ENCODE assay signal across 12 cellular contexts in the genomic region with DNA sequence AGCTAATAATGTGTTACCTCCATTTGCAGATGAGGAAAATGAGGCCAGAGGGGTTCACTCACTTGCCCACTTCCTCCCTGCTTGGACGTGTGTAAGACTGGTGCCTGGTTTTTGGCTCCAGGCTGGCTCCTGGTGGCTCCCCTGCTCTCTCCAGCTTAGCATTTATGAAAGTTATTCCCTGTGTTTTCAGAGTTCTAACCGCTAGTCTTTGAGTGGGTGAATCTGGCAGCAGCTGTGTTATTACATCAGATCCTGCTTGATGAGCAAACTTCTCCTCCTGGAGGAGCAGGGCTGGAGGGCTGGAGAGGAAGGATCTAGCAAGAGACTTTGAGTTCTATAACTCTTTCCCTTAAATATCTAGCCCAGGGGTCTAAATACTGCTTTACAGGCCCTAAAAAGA.
DNase-seq lines count a peak whose midpoint lies in the region; ATAC-seq and TF ChIP-seq lines count a peak whose summit lies in the region.
"Had no signal": no experiment of that assay in that cellular context is flagged by ENCODE, and none has a peak within 500 bp of the region (broad histone marks: within the 10 kb centered on the region; RNA-seq: fewer than 3 reads in every experiment).

No MANE protein-coding gene starts in this region.

- peaks cover 20% of the 10 kb centered on the region for H3K4me1 Mint-ChIP-seq in progenitor cell of endocrine pancreas (ENCODE audit: low read depth)
- no peaks in the 10 kb centered on the region for H3K4me1 Mint-ChIP-seq in natural killer cell

- CTCF ChIA-PET in GM10248 (lab: Yijun Ruan, JAX) = interaction anchor here (1.8 kb wide), 1 partner anchor 11 kb away, joined by 5 read pairs; no protein-coding TSS in a partner anchor

- ATAC-seq in SK-N-SH treated with all-trans-retinoic acid at 6 μM for 48 hours = peak; percentile 53
- ATAC-seq in natural killer cell = no peak
- no peak for ATAC-seq in GM19035 (IDR thresholded peaks at IDR 0.05; ENCODE audit: unreplicated experiment)

- H3K4me3 ChIP-seq in fibroblast of villous mesenchyme (ENCODE audit: low read depth, low read length) = no peak overlapping the region

- H3K4me3 Mint-ChIP-seq in progenitor cell of endocrine pancreas (ENCODE audit: low read depth) (no peak overlapping the region), natural killer cell (no peak overlapping the region)
- H3K4me3 Mint-ChIP-seq: activated B cell treated with CpG ODN at 0.5 μM for 24 hours had no signal

- intact Hi-C loops in natural killer cell (cut with micrococcal nuclease) = no loop called here

- H3K36me3 Mint-ChIP-seq in progenitor cell of endocrine pancreas (ENCODE audit: insufficient read depth) (no peaks in the 10 kb centered on the region), natural killer cell (no peaks in the 10 kb centered on the region)

- peak; percentile 43 for TF ChIP-seq CTCF in fibroblast of villous mesenchyme (IDR thresholded peaks at IDR 0.05; ENCODE audit: insufficient read depth, low read depth, low read length)
- no peak for TF ChIP-seq CTCF in progenitor cell of endocrine pancreas (IDR thresholded peaks at IDR 0.05; ENCODE audit: unreplicated experiment)
- no peak for TF ChIP-seq CTCF in natural killer cell (IDR thresholded peaks at IDR 0.05)
- no peak for TF ChIP-seq CTCF in GM10248 (IDR thresholded peaks at IDR 0.05; ENCODE audit: control extremely low read depth, extremely low read depth, low read depth, missing control alignments)

- H3K9me3 Mint-ChIP-seq in progenitor cell of endocrine pancreas (ENCODE audit: low read depth) (no peaks in the 10 kb centered on the region), natural killer cell (no peaks in the 10 kb centered on the region)
- H3K9me3 Mint-ChIP-seq: activated B cell treated with CpG ODN at 0.5 μM for 24 hours had no signal

- H3K27ac Mint-ChIP-seq in progenitor cell of endocrine pancreas = peak overlapping the region; percentile 68
- H3K27ac Mint-ChIP-seq in natural killer cell = no peak overlapping the region
- H3K27ac Mint-ChIP-seq: activated B cell treated with CpG ODN at 0.5 μM for 24 hours had no signal

- peak; percentile 80 for DNase-seq in AG20443 (ENCODE audit: low spot score)
- peak; percentile 94 for DNase-seq in fibroblast of villous mesenchyme (ENCODE audit: low read depth)
- no peak for DNase-seq in progenitor cell of endocrine pancreas (ENCODE audit: low spot score, unreplicated experiment)
- no peak for DNase-seq in mesenteric fat pad (ENCODE audit: low spot score)
- DNase-seq in natural killer cell = no peak
- DNase-seq in GM10248 (ENCODE audit: extremely low spot score) = no peak
- DNase-seq: activated B cell treated with CpG ODN at 0.5 μM for 24 hours, DND-41, mesendoderm, NCI-H526 had no signal

- POLR2A ChIA-PET in GM10248 (lab: Yijun Ruan, JAX) = no interaction called here

- H3K27me3 Mint-ChIP-seq in progenitor cell of endocrine pancreas = no peaks in the 10 kb centered on the region
- peaks cover 0 to 2% of the 10 kb centered on the region in 2 donors for H3K27me3 Mint-ChIP-seq in natural killer cell (ENCODE audit: low read depth in 2 of 2)

TF ChIP-seq in SK-N-SH treated with all-trans-retinoic acid at 6 μM for 48 hours, 23 proteins besides CTCF, POLR2A, EP300 and RAD21:
- TF ChIP-seq ZC3H10 (CRISPR knock-in tag; IDR thresholded peaks at IDR 0.05) = no peak
- no peak for TF ChIP-seq ZNF70 (CRISPR knock-in tag; IDR thresholded peaks at IDR 0.05)
- no peak for TF ChIP-seq CSDC2 (CRISPR knock-in tag; IDR thresholded peaks at IDR 0.05)
- TF ChIP-seq, protein P1, sequence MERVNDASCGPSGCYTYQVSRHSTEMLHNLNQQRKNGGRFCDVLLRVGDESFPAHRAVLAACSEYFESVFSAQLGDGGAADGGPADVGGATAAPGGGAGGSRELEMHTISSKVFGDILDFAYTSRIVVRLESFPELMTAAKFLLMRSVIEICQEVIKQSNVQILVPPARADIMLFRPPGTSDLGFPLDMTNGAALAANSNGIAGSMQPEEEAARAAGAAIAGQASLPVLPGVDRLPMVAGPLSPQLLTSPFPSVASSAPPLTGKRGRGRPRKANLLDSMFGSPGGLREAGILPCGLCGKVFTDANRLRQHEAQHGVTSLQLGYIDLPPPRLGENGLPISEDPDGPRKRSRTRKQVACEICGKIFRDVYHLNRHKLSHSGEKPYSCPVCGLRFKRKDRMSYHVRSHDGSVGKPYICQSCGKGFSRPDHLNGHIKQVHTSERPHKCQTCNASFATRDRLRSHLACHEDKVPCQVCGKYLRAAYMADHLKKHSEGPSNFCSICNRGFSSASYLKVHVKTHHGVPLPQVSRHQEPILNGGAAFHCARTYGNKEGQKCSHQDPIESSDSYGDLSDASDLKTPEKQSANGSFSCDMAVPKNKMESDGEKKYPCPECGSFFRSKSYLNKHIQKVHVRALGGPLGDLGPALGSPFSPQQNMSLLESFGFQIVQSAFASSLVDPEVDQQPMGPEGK (CRISPR knock-in tag; IDR thresholded peaks at IDR 0.05; ENCODE audit: borderline replicate concordance) = no peak
- TF ChIP-seq, protein P2, sequence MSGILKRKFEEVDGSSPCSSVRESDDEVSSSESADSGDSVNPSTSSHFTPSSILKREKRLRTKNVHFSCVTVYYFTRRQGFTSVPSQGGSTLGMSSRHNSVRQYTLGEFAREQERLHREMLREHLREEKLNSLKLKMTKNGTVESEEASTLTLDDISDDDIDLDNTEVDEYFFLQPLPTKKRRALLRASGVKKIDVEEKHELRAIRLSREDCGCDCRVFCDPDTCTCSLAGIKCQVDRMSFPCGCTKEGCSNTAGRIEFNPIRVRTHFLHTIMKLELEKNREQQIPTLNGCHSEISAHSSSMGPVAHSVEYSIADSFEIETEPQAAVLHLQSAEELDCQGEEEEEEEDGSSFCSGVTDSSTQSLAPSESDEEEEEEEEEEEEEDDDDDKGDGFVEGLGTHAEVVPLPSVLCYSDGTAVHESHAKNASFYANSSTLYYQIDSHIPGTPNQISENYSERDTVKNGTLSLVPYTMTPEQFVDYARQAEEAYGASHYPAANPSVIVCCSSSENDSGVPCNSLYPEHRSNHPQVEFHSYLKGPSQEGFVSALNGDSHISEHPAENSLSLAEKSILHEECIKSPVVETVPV (CRISPR knock-in tag; IDR thresholded peaks at IDR 0.05) = no peak
- no peak for TF ChIP-seq SNAI2 (CRISPR knock-in tag; IDR thresholded peaks at IDR 0.05)
- no peak for TF ChIP-seq BACH2 (CRISPR knock-in tag; IDR thresholded peaks at IDR 0.05; ENCODE audit: borderline replicate concordance)
- no peak for TF ChIP-seq RARB (CRISPR knock-in tag; IDR thresholded peaks at IDR 0.05)
- no peak for TF ChIP-seq ZNF8 (CRISPR knock-in tag; IDR thresholded peaks at IDR 0.05)
- no peak for TF ChIP-seq ISL1 (CRISPR knock-in tag; IDR thresholded peaks at IDR 0.05)
- no peak for TF ChIP-seq ZNF565 (CRISPR knock-in tag; conservative IDR thresholded peaks at IDR 0.05; ENCODE audit: low read depth)
- no peak for TF ChIP-seq TCF4 (CRISPR knock-in tag; IDR thresholded peaks at IDR 0.05; ENCODE audit: borderline replicate concordance)
- no peak for TF ChIP-seq GLIS3 (CRISPR knock-in tag; IDR thresholded peaks at IDR 0.05)
- TF ChIP-seq, protein P3, sequence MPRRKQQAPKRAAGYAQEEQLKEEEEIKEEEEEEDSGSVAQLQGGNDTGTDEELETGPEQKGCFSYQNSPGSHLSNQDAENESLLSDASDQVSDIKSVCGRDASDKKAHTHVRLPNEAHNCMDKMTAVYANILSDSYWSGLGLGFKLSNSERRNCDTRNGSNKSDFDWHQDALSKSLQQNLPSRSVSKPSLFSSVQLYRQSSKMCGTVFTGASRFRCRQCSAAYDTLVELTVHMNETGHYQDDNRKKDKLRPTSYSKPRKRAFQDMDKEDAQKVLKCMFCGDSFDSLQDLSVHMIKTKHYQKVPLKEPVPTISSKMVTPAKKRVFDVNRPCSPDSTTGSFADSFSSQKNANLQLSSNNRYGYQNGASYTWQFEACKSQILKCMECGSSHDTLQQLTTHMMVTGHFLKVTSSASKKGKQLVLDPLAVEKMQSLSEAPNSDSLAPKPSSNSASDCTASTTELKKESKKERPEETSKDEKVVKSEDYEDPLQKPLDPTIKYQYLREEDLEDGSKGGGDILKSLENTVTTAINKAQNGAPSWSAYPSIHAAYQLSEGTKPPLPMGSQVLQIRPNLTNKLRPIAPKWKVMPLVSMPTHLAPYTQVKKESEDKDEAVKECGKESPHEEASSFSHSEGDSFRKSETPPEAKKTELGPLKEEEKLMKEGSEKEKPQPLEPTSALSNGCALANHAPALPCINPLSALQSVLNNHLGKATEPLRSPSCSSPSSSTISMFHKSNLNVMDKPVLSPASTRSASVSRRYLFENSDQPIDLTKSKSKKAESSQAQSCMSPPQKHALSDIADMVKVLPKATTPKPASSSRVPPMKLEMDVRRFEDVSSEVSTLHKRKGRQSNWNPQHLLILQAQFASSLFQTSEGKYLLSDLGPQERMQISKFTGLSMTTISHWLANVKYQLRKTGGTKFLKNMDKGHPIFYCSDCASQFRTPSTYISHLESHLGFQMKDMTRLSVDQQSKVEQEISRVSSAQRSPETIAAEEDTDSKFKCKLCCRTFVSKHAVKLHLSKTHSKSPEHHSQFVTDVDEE (CRISPR knock-in tag; IDR thresholded peaks at IDR 0.05) = no peak
- TF ChIP-seq ARNTL (CRISPR knock-in tag; IDR thresholded peaks at IDR 0.05; ENCODE audit: borderline replicate concordance, low read depth) = no peak
- no peak for TF ChIP-seq ESRRG (CRISPR knock-in tag; IDR thresholded peaks at IDR 0.05)
- no peak for TF ChIP-seq OSR1 (CRISPR knock-in tag; IDR thresholded peaks at IDR 0.05)
- no peak for TF ChIP-seq ZFP3 (CRISPR knock-in tag; IDR thresholded peaks at IDR 0.05)
- TF ChIP-seq PPARA (CRISPR knock-in tag; IDR thresholded peaks at IDR 0.05; ENCODE audit: borderline replicate concordance) = no peak
- TF ChIP-seq, protein P4, sequence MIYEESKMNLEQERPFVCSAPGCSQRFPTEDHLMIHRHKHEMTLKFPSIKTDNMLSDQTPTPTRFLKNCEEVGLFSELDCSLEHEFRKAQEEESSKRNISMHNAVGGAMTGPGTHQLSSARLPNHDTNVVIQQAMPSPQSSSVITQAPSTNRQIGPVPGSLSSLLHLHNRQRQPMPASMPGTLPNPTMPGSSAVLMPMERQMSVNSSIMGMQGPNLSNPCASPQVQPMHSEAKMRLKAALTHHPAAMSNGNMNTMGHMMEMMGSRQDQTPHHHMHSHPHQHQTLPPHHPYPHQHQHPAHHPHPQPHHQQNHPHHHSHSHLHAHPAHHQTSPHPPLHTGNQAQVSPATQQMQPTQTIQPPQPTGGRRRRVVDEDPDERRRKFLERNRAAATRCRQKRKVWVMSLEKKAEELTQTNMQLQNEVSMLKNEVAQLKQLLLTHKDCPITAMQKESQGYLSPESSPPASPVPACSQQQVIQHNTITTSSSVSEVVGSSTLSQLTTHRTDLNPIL (CRISPR knock-in tag; IDR thresholded peaks at IDR 0.05; ENCODE audit: low read depth) = no peak

Comparison
In these comparisons a context has a peak if more than half of its experiments do, and no peak if none do; other contexts are left out.
1. DNase-seq: peak in AG20443 (single experiment) and fibroblast of villous mesenchyme (single experiment); none in progenitor cell of endocrine pancreas (single experiment), mesenteric fat pad (single experiment), natural killer cell (single experiment) and GM10248 (single experiment).